In the genomic region with DNA sequence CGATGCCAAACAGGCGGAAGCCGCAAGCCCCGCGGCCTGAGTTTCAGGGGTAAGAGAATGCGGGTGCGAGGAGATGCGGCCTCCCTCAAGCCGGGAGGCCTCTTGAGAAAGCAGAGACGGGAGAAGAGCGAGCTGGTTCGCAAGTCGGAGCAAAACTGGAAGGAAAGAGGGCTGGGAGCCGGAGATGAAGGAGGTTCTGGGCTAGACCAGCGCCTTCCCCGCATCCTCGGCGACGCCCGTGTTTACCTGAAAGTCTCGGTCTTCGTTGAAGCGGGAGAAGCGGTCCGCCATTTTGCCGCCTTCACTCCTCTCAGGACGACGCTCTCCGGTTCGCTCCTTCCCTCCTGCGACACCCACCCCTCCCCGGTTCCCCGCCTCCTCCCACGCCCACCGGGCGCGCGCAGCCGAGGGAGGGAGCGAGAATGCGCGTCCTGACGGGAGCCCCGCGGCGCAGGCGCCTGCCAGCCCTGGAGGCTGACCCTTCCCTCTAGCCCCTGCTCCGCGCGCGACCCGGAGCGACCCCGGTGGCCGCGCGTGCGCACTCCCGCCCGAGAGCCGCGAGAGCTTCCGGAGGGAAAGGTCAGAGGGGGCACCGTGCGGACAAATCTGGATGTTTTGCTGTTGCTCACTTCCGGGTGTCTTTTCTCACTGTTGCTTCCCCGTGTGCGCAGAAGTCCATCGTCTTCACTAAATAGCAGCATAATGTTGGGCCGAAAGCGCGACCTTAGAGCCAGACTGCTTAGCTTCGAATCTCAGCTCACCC, we compare ENCODE assay signal across 8 cellular contexts. TPM values are rescaled to one million over a fixed set of nuclear protein-coding genes. Genes with fewer than 3 reads are reported as not detected.
DNase-seq lines count a peak whose midpoint lies in the region; ATAC-seq, FAIRE-seq and TF ChIP-seq lines count a peak whose summit lies in the region.

TSS of gene GPATCH8 (minus strand) at position 327 of the 763 bp plus-strand sequence. CDS start at position 291, 36 bp downstream.

- peak in 1 of 2 donors; percentile 9 for TF ChIP-seq CTCF in right atrium auricular region (IDR thresholded peaks at IDR 0.05)

- ATAC-seq in GM18502 (IDR thresholded peaks at IDR 0.05; ENCODE audit: poor library complexity, unreplicated experiment) = peak; percentile 86
- ATAC-seq in HG02943 (IDR thresholded peaks at IDR 0.05; ENCODE audit: low read depth, unreplicated experiment) = peak; percentile 83

- H3K9me3 ChIP-seq in right atrium auricular region = no peaks in the 10 kb centered on the region

- H3K27ac ChIP-seq in angular gyrus (ENCODE audit: low read depth, low read length) (peak within 1 kb of the TSS; percentile 93), right atrium auricular region (peak within 1 kb of the TSS; percentile 93 to 97)

- no peaks in the 10 kb centered on the region for H3K27me3 ChIP-seq in right atrium auricular region

- H3K4me3 ChIP-seq in right atrium auricular region = peak within 1 kb of the TSS; percentile 87 to 97

- H3K4me1 ChIP-seq in right atrium auricular region = peaks cover 0 to 50% of the 10 kb centered on the region in 2 donors

- DNase-seq in NCI-H187 treated with DMSO at 0.1 percent for 48 hours (lab: John Stamatoyannopoulos, UW) = peak; percentile 84
- peak; percentile 84 to 97 (median 89) for DNase-seq in T-helper 2 cell
- peak; percentile 90 for DNase-seq in right atrium auricular region (ENCODE audit: low spot score)
- peak; percentile 66 for DNase-seq in pulmonary artery endothelial cell (ENCODE audit: low read depth, low spot score)
- peak; percentile 100 for DNase-seq in urothelium cell line (ENCODE audit: low spot score)

- no peak for FAIRE-seq in urothelium cell line (lab: Jason Lieb, UNC)

- no peaks in the 10 kb centered on the region for H3K36me3 ChIP-seq in right atrium auricular region

RNA-seq across cellular contexts. Expression of gene GPATCH8, which starts in this region (rescaled TPM):
- total RNA-seq in right atrium auricular region (10 to 100 TPM; 21.3 to 26.4 TPM), pulmonary artery endothelial cell (11.0 and 12.7 TPM in 2 replicates)

Comparison
In these comparisons a context has a peak if more than half of its experiments do, and no peak if none do; other contexts are left out.
1. Peak in every context shown above with its lines: DNase-seq, ATAC-seq, H3K4me3 ChIP-seq and H3K27ac ChIP-seq.